In genomic region chr15:60479711-60480110, GRCh38 we compare ENCODE assay signal across 2 cellular contexts.
TF ChIP-seq lines count a peak whose summit lies in the region.

No MANE protein-coding gene starts in this region.

TF ChIP-seq in IMR-90, 13 proteins besides CTCF, POLR2A, EP300 and RAD21:
- TF ChIP-seq USF2 (IDR thresholded peaks at IDR 0.05; ENCODE audit: low read depth, low read length) (no peak), NFE2L2 (IDR thresholded peaks at IDR 0.05; ENCODE audit: low read depth, low read length) (no peak), RFX5 (IDR thresholded peaks at IDR 0.05; ENCODE audit: low read depth, low read length) (no peak), MAZ (IDR thresholded peaks at IDR 0.05; ENCODE audit: borderline replicate concordance, low read depth, low read length) (no peak), SMC3 (IDR thresholded peaks at IDR 0.05; ENCODE audit: low read depth, low read length) (no peak)

TF ChIP-seq in K562, 482 proteins besides CTCF, POLR2A, EP300 and RAD21:
- TF ChIP-seq UBTF (IDR thresholded peaks at IDR 0.05; ENCODE audit: borderline replicate concordance in 1 of 2, low read depth in 2 of 2, low read length in 2 of 2) (no peak), ZNF121 (CRISPR knock-in tag; conservative IDR thresholded peaks at IDR 0.05) (no peak), ZNF639 (CRISPR knock-in tag; conservative IDR thresholded peaks at IDR 0.05 in 1 of 2, IDR thresholded peaks at IDR 0.05 in 1 of 2) (0 out of 4 replicates have a peak, but pooled peaks of 1 of the 2 experiments have one; percentile 3), ZNF584 (CRISPR knock-in tag; IDR thresholded peaks at IDR 0.05; ENCODE audit: low read depth) (0 out of 2 replicates have a peak, but pooled peaks have one; percentile 30), ZNF668 (CRISPR knock-in tag; IDR thresholded peaks at IDR 0.05) (no peak), NFE2L1 (tag; IDR thresholded peaks at IDR 0.05; ENCODE audit: borderline replicate concordance, low read depth) (no peak), IRF2 (CRISPR knock-in tag; IDR thresholded peaks at IDR 0.05) (no peak), AFF4 (CRISPR knock-in tag; IDR thresholded peaks at IDR 0.05) (0 out of 2 replicates have a peak, but pooled peaks have one; percentile 49), ZNF311 (CRISPR knock-in tag; IDR thresholded peaks at IDR 0.05) (no peak), TAL1 (IDR thresholded peaks at IDR 0.05) (no peak), RUNX1 (IDR thresholded peaks at IDR 0.05; ENCODE audit: low read depth) (no peak), MEF2A (IDR thresholded peaks at IDR 0.05; ENCODE audit: control insufficient read depth, low read depth, low read length) (no peak), SUPT5H (IDR thresholded peaks at IDR 0.05) (no peak), CHD1 (IDR thresholded peaks at IDR 0.05; ENCODE audit: low read length) (peak; percentile 15)
